ENCODE assay signal across 1 cellular context in genomic region chr4:107825072-107825789, GRCh38.
TF ChIP-seq lines count a peak whose summit lies in the region.

No MANE protein-coding gene starts in this region.

TF ChIP-seq in HepG2, 621 proteins besides CTCF, POLR2A, EP300 and RAD21 (continued from another document and continues in another):
- TF ChIP-seq ZSCAN5A (CRISPR knock-in tag; IDR thresholded peaks at IDR 0.05; ENCODE audit: borderline replicate concordance): no peak
- TF ChIP-seq GATAD1 (CRISPR knock-in tag; IDR thresholded peaks at IDR 0.05): no peak
- 0 out of 2 replicates have a peak, but pooled peaks have one; percentile 79 for TF ChIP-seq FOXO4 (CRISPR knock-in tag; conservative IDR thresholded peaks at IDR 0.05)
- no peak for TF ChIP-seq PCBP1 (IDR thresholded peaks at IDR 0.05; ENCODE audit: borderline replicate concordance, low read depth, low read length)
- TF ChIP-seq ZBED4 (CRISPR knock-in tag; IDR thresholded peaks at IDR 0.05; ENCODE audit: borderline replicate concordance): no peak
- TF ChIP-seq SMAD3 (CRISPR knock-in tag; IDR thresholded peaks at IDR 0.05): no peak
- no peak for TF ChIP-seq ZNF816 (CRISPR knock-in tag; IDR thresholded peaks at IDR 0.05; ENCODE audit: borderline replicate concordance)
- 0 out of 2 replicates have a peak, but pooled peaks have one; percentile 12 for TF ChIP-seq PATZ1 (CRISPR knock-in tag; IDR thresholded peaks at IDR 0.05)
- no peak for TF ChIP-seq ZSCAN31 (CRISPR knock-in tag; IDR thresholded peaks at IDR 0.05; ENCODE audit: low read depth)
- TF ChIP-seq BCL3 (CRISPR knock-in tag; IDR thresholded peaks at IDR 0.05): no peak
- no peak for TF ChIP-seq ESRRA (CRISPR knock-in tag; IDR thresholded peaks at IDR 0.05; ENCODE audit: low read depth)
- TF ChIP-seq FOXK1 (CRISPR knock-in tag; IDR thresholded peaks at IDR 0.05; ENCODE audit: borderline replicate concordance, low read depth): no peak
- TF ChIP-seq ZNF841 (CRISPR knock-in tag; IDR thresholded peaks at IDR 0.05; ENCODE audit: borderline replicate concordance): no peak
- no peak for TF ChIP-seq MIXL1 (CRISPR knock-in tag; IDR thresholded peaks at IDR 0.05)
- TF ChIP-seq ZHX2 (IDR thresholded peaks at IDR 0.05; ENCODE audit: low read depth): no peak
- no peak for TF ChIP-seq ZHX2 (CRISPR knock-in tag; IDR thresholded peaks at IDR 0.05; ENCODE audit: borderline replicate concordance)
- no peak for TF ChIP-seq BATF2 (CRISPR knock-in tag; IDR thresholded peaks at IDR 0.05)
- no peak for TF ChIP-seq POGK (CRISPR knock-in tag; conservative IDR thresholded peaks at IDR 0.05)
- no peak for TF ChIP-seq PAWR (CRISPR knock-in tag; IDR thresholded peaks at IDR 0.05; ENCODE audit: borderline replicate concordance)
- TF ChIP-seq ZNF484 (CRISPR knock-in tag; IDR thresholded peaks at IDR 0.05; ENCODE audit: borderline replicate concordance, low read depth): no peak
- TF ChIP-seq ZNF234 (CRISPR knock-in tag; conservative IDR thresholded peaks at IDR 0.05): no peak
- no peak for TF ChIP-seq ZNF775 (CRISPR knock-in tag; IDR thresholded peaks at IDR 0.05; ENCODE audit: borderline replicate concordance)
- no peak for TF ChIP-seq TOE1 (CRISPR knock-in tag; IDR thresholded peaks at IDR 0.05)
- TF ChIP-seq ZNF326 (CRISPR knock-in tag; IDR thresholded peaks at IDR 0.05; ENCODE audit: borderline replicate concordance): no peak
- TF ChIP-seq RBFOX2 (IDR thresholded peaks at IDR 0.05; ENCODE audit: low read depth, low read length): peak; percentile 47
- no peak for TF ChIP-seq STAG1 (CRISPR knock-in tag; IDR thresholded peaks at IDR 0.05)
- TF ChIP-seq LRRFIP1 (CRISPR knock-in tag; conservative IDR thresholded peaks at IDR 0.05): no peak
- 0 out of 2 replicates have a peak, but pooled peaks have one; percentile 47 for TF ChIP-seq ZNF362 (CRISPR knock-in tag; IDR thresholded peaks at IDR 0.05; ENCODE audit: borderline replicate concordance)
- no peak for TF ChIP-seq RELA (CRISPR knock-in tag; IDR thresholded peaks at IDR 0.05)
- TF ChIP-seq ZNF704 (CRISPR knock-in tag; IDR thresholded peaks at IDR 0.05; ENCODE audit: borderline replicate concordance): no peak
- TF ChIP-seq TAF1 (CRISPR knock-in tag; IDR thresholded peaks at IDR 0.05): no peak
- no peak for TF ChIP-seq ZFP36L1 (CRISPR knock-in tag; IDR thresholded peaks at IDR 0.05)
